In genomic region chr7:95730493-95731280, GRCh38 we compare ENCODE assay signal across 18 cellular contexts. TPM values are rescaled to one million over a fixed set of nuclear protein-coding genes. Genes with fewer than 3 reads are reported as not detected.
"Had no signal": no experiment of that assay in that cellular context is flagged by ENCODE, and none has a peak within 500 bp of the region (broad histone marks: within the 10 kb centered on the region; RNA-seq: fewer than 3 reads in every experiment).

No MANE protein-coding gene starts in this region.

- H3K4me1 ChIP-seq: colonic mucosa, gastroesophageal sphincter, parathyroid adenoma, right atrium auricular region, suprapubic skin, upper lobe of left lung had no signal

- H3K27me3 ChIP-seq: colonic mucosa, gastroesophageal sphincter, right atrium auricular region, suprapubic skin, upper lobe of left lung had no signal

- H3K9me3 ChIP-seq: colonic mucosa, gastroesophageal sphincter, mucosa of descending colon, right atrium auricular region, suprapubic skin, upper lobe of left lung had no signal

- H3K27ac ChIP-seq: colonic mucosa, gastroesophageal sphincter, parathyroid adenoma, right atrium auricular region, suprapubic skin, upper lobe of left lung had no signal

- H3K4me3 ChIP-seq: colonic mucosa, gastroesophageal sphincter, mucosa of descending colon, right atrium auricular region, suprapubic skin, upper lobe of left lung had no signal

- H3K36me3 ChIP-seq: colonic mucosa, gastroesophageal sphincter, right atrium auricular region, suprapubic skin, upper lobe of left lung had no signal

- DNase-seq: activated CD4-positive, alpha-beta T cell treated with anti-CD3 and anti-CD28 coated beads, Interleukin-2, amount 10 ng/mL, durations not matched to agents 24 days and 14 days; activated CD4-positive, CD25-positive, alpha-beta regulatory T cell; activated CD8-positive, alpha-beta memory T cell treated with anti-CD3 and anti-CD28 coated beads, Interleukin-2, amount 50 U/mL, for 4 hours; activated CD8-positive, alpha-beta T cell treated with anti-CD3 and anti-CD28 coated beads, Interleukin-2, amount 10 ng/mL, durations not matched to agents 7 days and 5 days; activated effector memory CD4-positive, alpha-beta T cell treated with anti-CD3 and anti-CD28 coated beads, Interleukin-2, amount 50 U/mL, for 16 hours; activated T-cell treated with anti-CD3 and anti-CD28 coated beads, Interleukin-2, amount 50 U/mL, for 48 hours; colonic mucosa; left colon; mucosa of descending colon; naive thymus-derived CD4-positive, alpha-beta T cell; stimulated activated CD4-positive, alpha-beta T cell treated with anti-CD3 and anti-CD28 coated beads, Interleukin-15, amount 100 ng/mL, for 24 hours; stimulated activated CD4-positive, alpha-beta T cell treated with anti-CD3 and anti-CD28 coated beads, Interleukin-4, amount 100 ng/mL, for 1 hour; stimulated activated naive CD8-positive, alpha-beta T cell treated with anti-CD3 and anti-CD28 coated beads, Interleukin-15, Interleukin-2, amounts not matched to agents 100 U/mL and 50 U/mL, for 24 hours; upper lobe of left lung had no signal

RNA-seq across cellular contexts. Expression of gene DYNC1I1, which starts 41.7 kb away (rescaled TPM):
- total RNA-seq: activated CD4-positive, alpha-beta T cell treated with anti-CD3 and anti-CD28 coated beads, Interleukin-2, amount 10 ng/mL, durations not matched to agents 24 days and 14 days; activated CD8-positive, alpha-beta T cell treated with anti-CD3 and anti-CD28 coated beads, Interleukin-2, amount 10 ng/mL, durations not matched to agents 7 days and 5 days had no signal
